In genomic region chr5:91379602-91380490, GRCh38 we compare ENCODE assay signal across 1 cellular context.
TF ChIP-seq lines count a peak whose summit lies in the region.

No MANE protein-coding gene starts in this region.

TF ChIP-seq in GM12878, 131 proteins besides CTCF, POLR2A, EP300 and RAD21 (continued from another document and continues in another):
- no peak for TF ChIP-seq PRDM15 (CRISPR knock-in tag; IDR thresholded peaks at IDR 0.05)
- peak; percentile 30; the same call in 1 of the 2 replicates for TF ChIP-seq HCFC1 (IDR thresholded peaks at IDR 0.05; ENCODE audit: low read length)
- TF ChIP-seq FOXK2 (IDR thresholded peaks at IDR 0.05): no peak
- no peak for TF ChIP-seq HSF1 (IDR thresholded peaks at IDR 0.05; ENCODE audit: low read depth, low read length)
- TF ChIP-seq ZNF24 (IDR thresholded peaks at IDR 0.05): peak; percentile 33; the same call in 1 of the 2 replicates
- no peak for TF ChIP-seq JUND (IDR thresholded peaks at IDR 0.05; ENCODE audit: low read depth, low read length)
- no peak for TF ChIP-seq E4F1 (IDR thresholded peaks at IDR 0.05; ENCODE audit: borderline replicate concordance, partially characterized antibody)
- peak; percentile 26 for TF ChIP-seq SP1 (IDR thresholded peaks at IDR 0.05; ENCODE audit: low read depth, low read length)
- 0 out of 4 replicates have a peak, but pooled peaks of 1 of the 2 experiments have one; percentile 19 for TF ChIP-seq SRF (IDR thresholded peaks at IDR 0.05; ENCODE audit: low read depth in 2 of 2, low read length in 2 of 2)
- peak; percentile 14; the same call in 1 of the 2 replicates for TF ChIP-seq REST (IDR thresholded peaks at IDR 0.05; ENCODE audit: low read depth, low read length)
- TF ChIP-seq MLLT1 (IDR thresholded peaks at IDR 0.05): peak; percentile 43
- TF ChIP-seq GABPA (IDR thresholded peaks at IDR 0.05; ENCODE audit: low read depth): no peak
- TF ChIP-seq ZNF592 (IDR thresholded peaks at IDR 0.05): no peak
- 0 out of 2 replicates have a peak, but pooled peaks have one; percentile 42 for TF ChIP-seq ZNF217 (IDR thresholded peaks at IDR 0.05)
- peak; percentile 38; the same call in 1 of the 2 replicates for TF ChIP-seq NR2F1 (conservative IDR thresholded peaks at IDR 0.05)
- peak; percentile 86 for TF ChIP-seq KLF5 (IDR thresholded peaks at IDR 0.05; ENCODE audit: partially characterized antibody)
- 0 out of 2 replicates have a peak, but pooled peaks have one; percentile 47 for TF ChIP-seq YY1 (IDR thresholded peaks at IDR 0.05; ENCODE audit: low read depth, low read length)
- no peak; the same call in 1 of the 2 replicates for TF ChIP-seq LARP7 (IDR thresholded peaks at IDR 0.05)
- TF ChIP-seq BCL11A (IDR thresholded peaks at IDR 0.05; ENCODE audit: low read depth, low read length): no peak
- TF ChIP-seq EZH2 (IDR thresholded peaks at IDR 0.05; ENCODE audit: borderline replicate concordance, control insufficient read depth, low read depth, low read length): no peak
- no peak; the same call in 1 of the 2 replicates for TF ChIP-seq SMC3 (IDR thresholded peaks at IDR 0.05; ENCODE audit: borderline replicate concordance, low read length)
- no peak for TF ChIP-seq JUNB (IDR thresholded peaks at IDR 0.05)
- TF ChIP-seq SPI1 (IDR thresholded peaks at IDR 0.05; ENCODE audit: borderline replicate concordance, insufficient read depth, low read depth, low read length): peak; percentile 74
- peak; percentile 31; the same call in 1 of the 2 replicates for TF ChIP-seq POLR2AphosphoS5 (IDR thresholded peaks at IDR 0.05; ENCODE audit: low read length)
- peak; percentile 26; the same call in 1 of the 2 replicates for TF ChIP-seq NKRF (conservative IDR thresholded peaks at IDR 0.05)
- TF ChIP-seq RB1 (IDR thresholded peaks at IDR 0.05; ENCODE audit: borderline replicate concordance): peak; percentile 90
- no peak for TF ChIP-seq RCOR1 (conservative IDR thresholded peaks at IDR 0.05; ENCODE audit: low read depth, low read length)
- TF ChIP-seq MXI1 (IDR thresholded peaks at IDR 0.05; ENCODE audit: low read depth, low read length): no peak
- no peak for TF ChIP-seq EED (IDR thresholded peaks at IDR 0.05; ENCODE audit: low read depth)
- TF ChIP-seq SMAD5 (IDR thresholded peaks at IDR 0.05; ENCODE audit: low read depth): peak; percentile 24; the same call in 1 of the 2 replicates
- TF ChIP-seq ZBTB40 (IDR thresholded peaks at IDR 0.05; ENCODE audit: borderline replicate concordance): peak; percentile 56; the same call in 1 of the 2 replicates
